1 cellular context compared by ENCODE assay signal in the genomic region with DNA sequence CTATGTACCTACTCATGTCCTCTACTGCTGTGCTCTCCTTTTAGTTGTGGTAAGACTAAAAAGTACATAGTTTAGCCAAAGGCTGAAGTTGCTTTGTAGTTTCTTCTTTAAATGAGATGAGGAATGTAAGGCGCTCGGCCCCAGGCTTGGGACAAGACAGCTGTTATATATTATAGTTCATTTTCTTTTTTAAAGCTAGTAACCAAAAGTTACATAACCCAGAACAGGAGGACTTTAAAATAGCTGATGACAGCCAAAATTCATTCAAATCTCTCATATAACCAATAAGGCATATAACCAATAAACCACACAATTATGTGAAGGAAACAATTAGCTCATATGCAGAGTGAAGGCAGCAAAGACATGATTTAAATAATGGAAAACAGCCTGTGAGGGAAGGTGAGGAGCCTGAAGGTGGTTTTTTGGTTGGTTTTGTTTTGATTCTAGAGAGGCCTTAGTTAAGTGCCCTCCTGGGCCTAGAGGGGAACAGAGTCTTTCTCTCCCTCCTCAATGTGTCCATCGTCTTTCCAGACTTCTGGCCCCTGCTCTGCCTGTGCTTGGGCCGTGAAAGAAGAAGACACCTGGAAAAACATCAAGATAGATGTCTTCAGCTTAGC.
TF ChIP-seq lines count a peak whose summit lies in the region.

No MANE protein-coding gene starts in this region.

TF ChIP-seq in GM23338, 12 proteins besides CTCF, POLR2A, EP300 and RAD21 (continued from another document):
- TF ChIP-seq, protein P1, sequence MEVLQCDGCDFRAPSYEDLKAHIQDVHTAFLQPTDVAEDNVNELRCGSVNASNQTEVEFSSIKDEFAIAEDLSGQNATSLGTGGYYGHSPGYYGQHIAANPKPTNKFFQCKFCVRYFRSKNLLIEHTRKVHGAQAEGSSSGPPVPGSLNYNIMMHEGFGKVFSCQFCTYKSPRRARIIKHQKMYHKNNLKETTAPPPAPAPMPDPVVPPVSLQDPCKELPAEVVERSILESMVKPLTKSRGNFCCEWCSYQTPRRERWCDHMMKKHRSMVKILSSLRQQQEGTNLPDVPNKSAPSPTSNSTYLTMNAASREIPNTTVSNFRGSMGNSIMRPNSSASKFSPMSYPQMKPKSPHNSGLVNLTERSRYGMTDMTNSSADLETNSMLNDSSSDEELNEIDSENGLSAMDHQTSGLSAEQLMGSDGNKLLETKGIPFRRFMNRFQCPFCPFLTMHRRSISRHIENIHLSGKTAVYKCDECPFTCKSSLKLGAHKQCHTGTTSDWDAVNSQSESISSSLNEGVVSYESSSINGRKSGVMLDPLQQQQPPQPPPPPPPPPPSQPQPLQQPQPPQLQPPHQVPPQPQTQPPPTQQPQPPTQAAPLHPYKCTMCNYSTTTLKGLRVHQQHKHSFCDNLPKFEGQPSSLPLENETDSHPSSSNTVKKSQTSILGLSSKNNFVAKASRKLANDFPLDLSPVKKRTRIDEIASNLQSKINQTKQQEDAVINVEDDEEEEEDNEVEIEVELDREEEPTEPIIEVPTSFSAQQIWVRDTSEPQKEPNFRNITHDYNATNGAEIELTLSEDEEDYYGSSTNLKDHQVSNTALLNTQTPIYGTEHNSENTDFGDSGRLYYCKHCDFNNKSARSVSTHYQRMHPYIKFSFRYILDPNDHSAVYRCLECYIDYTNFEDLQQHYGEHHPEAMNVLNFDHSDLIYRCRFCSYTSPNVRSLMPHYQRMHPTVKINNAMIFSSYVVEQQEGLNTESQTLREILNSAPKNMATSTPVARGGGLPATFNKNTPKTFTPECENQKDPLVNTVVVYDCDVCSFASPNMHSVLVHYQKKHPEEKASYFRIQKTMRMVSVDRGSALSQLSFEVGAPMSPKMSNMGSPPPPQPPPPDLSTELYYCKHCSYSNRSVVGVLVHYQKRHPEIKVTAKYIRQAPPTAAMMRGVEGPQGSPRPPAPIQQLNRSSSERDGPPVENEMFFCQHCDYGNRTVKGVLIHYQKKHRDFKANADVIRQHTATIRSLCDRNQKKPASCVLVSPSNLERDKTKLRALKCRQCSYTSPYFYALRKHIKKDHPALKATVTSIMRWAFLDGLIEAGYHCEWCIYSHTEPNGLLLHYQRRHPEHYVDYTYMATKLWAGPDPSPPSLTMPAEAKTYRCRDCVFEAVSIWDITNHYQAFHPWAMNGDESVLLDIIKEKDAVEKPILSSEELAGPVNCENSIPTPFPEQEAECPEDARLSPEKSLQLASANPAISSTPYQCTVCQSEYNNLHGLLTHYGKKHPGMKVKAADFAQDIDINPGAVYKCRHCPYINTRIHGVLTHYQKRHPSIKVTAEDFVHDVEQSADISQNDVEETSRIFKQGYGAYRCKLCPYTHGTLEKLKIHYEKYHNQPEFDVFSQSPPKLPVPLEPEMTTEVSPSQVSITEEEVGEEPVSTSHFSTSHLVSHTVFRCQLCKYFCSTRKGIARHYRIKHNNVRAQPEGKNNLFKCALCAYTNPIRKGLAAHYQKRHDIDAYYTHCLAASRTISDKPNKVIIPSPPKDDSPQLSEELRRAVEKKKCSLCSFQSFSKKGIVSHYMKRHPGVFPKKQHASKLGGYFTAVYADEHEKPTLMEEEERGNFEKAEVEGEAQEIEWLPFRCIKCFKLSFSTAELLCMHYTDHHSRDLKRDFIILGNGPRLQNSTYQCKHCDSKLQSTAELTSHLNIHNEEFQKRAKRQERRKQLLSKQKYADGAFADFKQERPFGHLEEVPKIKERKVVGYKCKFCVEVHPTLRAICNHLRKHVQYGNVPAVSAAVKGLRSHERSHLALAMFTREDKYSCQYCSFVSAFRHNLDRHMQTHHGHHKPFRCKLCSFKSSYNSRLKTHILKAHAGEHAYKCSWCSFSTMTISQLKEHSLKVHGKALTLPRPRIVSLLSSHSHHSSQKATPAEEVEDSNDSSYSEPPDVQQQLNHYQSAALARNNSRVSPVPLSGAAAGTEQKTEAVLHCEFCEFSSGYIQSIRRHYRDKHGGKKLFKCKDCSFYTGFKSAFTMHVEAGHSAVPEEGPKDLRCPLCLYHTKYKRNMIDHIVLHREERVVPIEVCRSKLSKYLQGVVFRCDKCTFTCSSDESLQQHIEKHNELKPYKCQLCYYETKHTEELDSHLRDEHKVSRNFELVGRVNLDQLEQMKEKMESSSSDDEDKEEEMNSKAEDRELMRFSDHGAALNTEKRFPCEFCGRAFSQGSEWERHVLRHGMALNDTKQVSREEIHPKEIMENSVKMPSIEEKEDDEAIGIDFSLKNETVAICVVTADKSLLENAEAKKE (CRISPR knock-in tag; IDR thresholded peaks at IDR 0.05) = no peak
- TF ChIP-seq JUNB (IDR thresholded peaks at IDR 0.05; ENCODE audit: unreplicated experiment) (no peak), NANOG (IDR thresholded peaks at IDR 0.05; ENCODE audit: borderline replicate concordance) (no peak)
- TF ChIP-seq, protein P2, sequence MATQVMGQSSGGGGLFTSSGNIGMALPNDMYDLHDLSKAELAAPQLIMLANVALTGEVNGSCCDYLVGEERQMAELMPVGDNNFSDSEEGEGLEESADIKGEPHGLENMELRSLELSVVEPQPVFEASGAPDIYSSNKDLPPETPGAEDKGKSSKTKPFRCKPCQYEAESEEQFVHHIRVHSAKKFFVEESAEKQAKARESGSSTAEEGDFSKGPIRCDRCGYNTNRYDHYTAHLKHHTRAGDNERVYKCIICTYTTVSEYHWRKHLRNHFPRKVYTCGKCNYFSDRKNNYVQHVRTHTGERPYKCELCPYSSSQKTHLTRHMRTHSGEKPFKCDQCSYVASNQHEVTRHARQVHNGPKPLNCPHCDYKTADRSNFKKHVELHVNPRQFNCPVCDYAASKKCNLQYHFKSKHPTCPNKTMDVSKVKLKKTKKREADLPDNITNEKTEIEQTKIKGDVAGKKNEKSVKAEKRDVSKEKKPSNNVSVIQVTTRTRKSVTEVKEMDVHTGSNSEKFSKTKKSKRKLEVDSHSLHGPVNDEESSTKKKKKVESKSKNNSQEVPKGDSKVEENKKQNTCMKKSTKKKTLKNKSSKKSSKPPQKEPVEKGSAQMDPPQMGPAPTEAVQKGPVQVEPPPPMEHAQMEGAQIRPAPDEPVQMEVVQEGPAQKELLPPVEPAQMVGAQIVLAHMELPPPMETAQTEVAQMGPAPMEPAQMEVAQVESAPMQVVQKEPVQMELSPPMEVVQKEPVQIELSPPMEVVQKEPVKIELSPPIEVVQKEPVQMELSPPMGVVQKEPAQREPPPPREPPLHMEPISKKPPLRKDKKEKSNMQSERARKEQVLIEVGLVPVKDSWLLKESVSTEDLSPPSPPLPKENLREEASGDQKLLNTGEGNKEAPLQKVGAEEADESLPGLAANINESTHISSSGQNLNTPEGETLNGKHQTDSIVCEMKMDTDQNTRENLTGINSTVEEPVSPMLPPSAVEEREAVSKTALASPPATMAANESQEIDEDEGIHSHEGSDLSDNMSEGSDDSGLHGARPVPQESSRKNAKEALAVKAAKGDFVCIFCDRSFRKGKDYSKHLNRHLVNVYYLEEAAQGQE (IDR thresholded peaks at IDR 0.05; ENCODE audit: unreplicated experiment) = no peak
